8 cellular contexts compared by ENCODE assay signal in genomic region chr16:15765880-15766279, GRCh38.
A peak's percentile ranks its signal among the peaks of the same experiment; 100 is the strongest.
DNase-seq lines count a peak whose midpoint lies in the region; ATAC-seq, FAIRE-seq and TF ChIP-seq lines count a peak whose summit lies in the region.

No MANE protein-coding gene starts in this region.

- H3K27ac ChIP-seq in SJSA1 (no peak overlapping the region), colonic mucosa (no peak overlapping the region), lung (ENCODE audit: low read depth in 1 of 2, low read length in 1 of 2) (no peak overlapping the region)

- FAIRE-seq in urothelium cell line (lab: Jason Lieb, UNC), result no peak

- ATAC-seq in GM21619 (IDR thresholded peaks at IDR 0.05; ENCODE audit: unreplicated experiment) (peak; percentile 95), lung (ENCODE audit: insufficient read depth, low FRiP score) (peak; percentile 66)

- H3K36me3 ChIP-seq in SJSA1, result no peaks in the 10 kb centered on the region
- no peaks in the 10 kb centered on the region for H3K36me3 ChIP-seq in colonic mucosa
- no peaks in the 10 kb centered on the region for H3K36me3 ChIP-seq in lung (ENCODE audit: control insufficient read depth in 2 of 2, insufficient read depth in 2 of 2, low read length in 2 of 2)

- H3K27me3 ChIP-seq in SJSA1 (replicated peaks) (peaks cover 5% of the 10 kb centered on the region; the same call in 1 of the 2 replicates), colonic mucosa (no peaks in the 10 kb centered on the region), lung (ENCODE audit: control insufficient read depth, insufficient read depth) (no peaks in the 10 kb centered on the region)

- no peak overlapping the region for H3K4me3 ChIP-seq in LNCaP clone FGC (ENCODE audit: low read depth, low read length)
- no peak overlapping the region for H3K4me3 ChIP-seq in SJSA1
- no peak overlapping the region for H3K4me3 ChIP-seq in colonic mucosa
- H3K4me3 ChIP-seq in lung, result no peak overlapping the region

- H3K4me1 ChIP-seq in SJSA1 (replicated peaks) (no peaks in the 10 kb centered on the region), colonic mucosa (no peaks in the 10 kb centered on the region), lung (ENCODE audit: control insufficient read depth in 2 of 2, insufficient read depth in 2 of 2, low read length in 2 of 2) (no peaks in the 10 kb centered on the region)

- H3K9me3 ChIP-seq in SJSA1 (replicated peaks) (no peaks in the 10 kb centered on the region), colonic mucosa (no peaks in the 10 kb centered on the region), lung (ENCODE audit: control insufficient read depth in 2 of 2, insufficient read depth in 1 of 2, low read length in 1 of 2) (no peaks in the 10 kb centered on the region)

- DNase-seq in activated CD8-positive, alpha-beta memory T cell treated with anti-CD3 and anti-CD28 coated beads for 24 hours, result peak; percentile 59
- no peak for DNase-seq in activated CD8-positive, alpha-beta memory T cell treated with anti-CD3 and anti-CD28 coated beads, Interleukin-2, amount 50 U/mL, for 48 hours
- peak; percentile 19 for DNase-seq in LNCaP clone FGC (ENCODE audit: low read depth)
- DNase-seq in SJSA1 (ENCODE audit: low read depth in 1 of 2, low spot score in 2 of 2), result peak; percentile 28 to 55
- DNase-seq in colonic mucosa, result peak; percentile 27
- no peak for DNase-seq in lung (ENCODE audit: low spot score)
- peak; percentile 37 for DNase-seq in urothelium cell line (ENCODE audit: low spot score)

- TF ChIP-seq CTCF in LNCaP clone FGC (IDR thresholded peaks at IDR 0.05; ENCODE audit: control insufficient read depth, extremely low read depth, insufficient read depth), result peak; percentile 87
- peak; percentile 58 for TF ChIP-seq CTCF in colonic mucosa (IDR thresholded peaks at IDR 0.05)
- TF ChIP-seq CTCF in lung (IDR thresholded peaks at IDR 0.05; ENCODE audit: control extremely low read depth, extremely low read depth), result peak; percentile 42

- H3K9ac ChIP-seq in colonic mucosa (ENCODE audit: low read depth in 2 of 2, low read length in 2 of 2), result no peak overlapping the region

- intact Hi-C loops in colonic mucosa (cut with DNase I), result loop anchor here (5.0 to 10.0 kb wide), 2 partner anchors 56 to 359 kb away; no protein-coding TSS in a partner anchor

- WGBS in lung, 2 donors, result 36 to 45% methylated on average over 3 of the region's 3 CpGs

Comparison
In these comparisons a context has a peak if more than half of its experiments do, and no peak if none do; other contexts are left out.
1. DNase-seq: peak in activated CD8-positive, alpha-beta memory T cell treated with anti-CD3 and anti-CD28 coated beads for 24 hours (single experiment), LNCaP clone FGC (single experiment), SJSA1 (2 of 2), colonic mucosa (single experiment) and urothelium cell line (single experiment); none in activated CD8-positive, alpha-beta memory T cell treated with anti-CD3 and anti-CD28 coated beads, Interleukin-2, amount 50 U/mL, for 48 hours (single experiment) and lung (single experiment).
2. Peak in every context shown above with its lines, with median percentiles within 50 percentile points of each other: CTCF ChIP-seq.